ENCODE assay signal across 31 cellular contexts in the genomic region with DNA sequence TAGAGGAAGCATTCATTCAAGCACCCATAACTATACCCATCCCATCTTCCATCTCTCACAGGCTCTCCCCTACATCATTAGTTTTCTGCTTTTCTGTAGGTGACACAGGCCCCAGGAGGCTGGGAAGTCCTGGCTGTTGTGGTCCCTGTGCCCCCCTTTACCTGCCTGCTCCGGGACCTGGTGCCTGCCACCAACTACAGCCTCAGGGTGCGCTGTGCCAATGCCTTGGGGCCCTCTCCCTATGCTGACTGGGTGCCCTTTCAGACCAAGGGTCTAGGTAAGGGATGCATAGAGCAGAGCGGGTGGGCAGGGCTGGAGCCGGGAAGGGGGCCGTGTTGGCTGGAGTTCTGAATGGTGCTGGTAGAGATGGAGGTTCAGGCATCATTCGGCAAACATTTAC. TPM values are rescaled to one million over a fixed set of nuclear protein-coding genes. Genes with fewer than 3 reads are reported as not detected.
DNase-seq lines count a peak whose midpoint lies in the region; ATAC-seq and TF ChIP-seq lines count a peak whose summit lies in the region.
"Had no signal": no experiment of that assay in that cellular context is flagged by ENCODE, and none has a peak within 500 bp of the region (broad histone marks: within the 10 kb centered on the region; RNA-seq: fewer than 3 reads in every experiment).

No MANE protein-coding gene starts in this region.

- H3K4me1 ChIP-seq in Caco-2 (peaks cover 64% of the 10 kb centered on the region), iPS-18a (ENCODE audit: control insufficient read depth, low read depth, low read length) (peaks cover 60% of the 10 kb centered on the region), ovary (ENCODE audit: insufficient read depth) (peaks cover 33% of the 10 kb centered on the region)
- H3K4me1 ChIP-seq: parathyroid adenoma had no signal

- H3K36me3 ChIP-seq in Caco-2 (ENCODE audit: control insufficient read depth, insufficient read depth, low read length) (peaks cover 8% of the 10 kb centered on the region), iPS-18a (ENCODE audit: control insufficient read depth, low read depth, low read length) (peaks cover 25% of the 10 kb centered on the region), ovary (no peaks in the 10 kb centered on the region)
- H3K36me3 ChIP-seq: left lung, uterus had no signal

- H3K4me3 ChIP-seq in Caco-2 (ENCODE audit: low read depth, low read length) = no peak overlapping the region
- H3K4me3 ChIP-seq in iPS-18a (ENCODE audit: low read length) = peak overlapping the region; percentile 44
- H3K4me3 ChIP-seq in ovary = no peak overlapping the region
- H3K4me3 ChIP-seq: A549, K562, left lung, SJSA1, uterus had no signal

- intact Hi-C loops in Caco-2 (cut with micrococcal nuclease; ENCODE audit: unreplicated experiment) = loop anchor here (5.0 kb wide), 1 partner anchor 95 kb away; a partner anchor contains a TSS
- intact Hi-C loops in ovary (cut with DNase I) = no loop called here

- no TSS peak for BruUV-seq in Caco-2 (replicated peaks; lab: Mats Ljungman, UMichigan)

- POLR2A ChIA-PET in Caco-2 (lab: Charles Lee) = interaction anchor here (1.5 to 1.7 kb wide), 3 partner anchors 18 to 54 kb away, joined by 8 to 17 read pairs (median 11); a partner anchor contains a TSS
- POLR2A ChIA-PET in WTC11 (lab: Charles Lee) = interaction anchor here (1.6 to 2.2 kb wide), 3 partner anchors 9 to 138 kb away, joined by 3 to 20 read pairs (median 13); a partner anchor contains a TSS

- no peaks in the 10 kb centered on the region for H3K27me3 ChIP-seq in Caco-2 (replicated peaks; ENCODE audit: control insufficient read depth, insufficient read depth, low read length)
- H3K27me3 ChIP-seq in iPS-18a (ENCODE audit: control insufficient read depth, insufficient read depth, low read length) = no peaks in the 10 kb centered on the region
- no peaks in the 10 kb centered on the region for H3K27me3 ChIP-seq in ovary
- H3K27me3 ChIP-seq: left lung, SJSA1, uterus had no signal

- H3K9me3 Mint-ChIP-seq in Caco-2 (ENCODE audit: unreplicated experiment) (no peaks in the 10 kb centered on the region), WTC11 (no peaks in the 10 kb centered on the region)
- H3K9me3 Mint-ChIP-seq: activated naive CD4-positive, alpha-beta T cell treated with anti-CD3 and anti-CD28 coated beads, Interleukin-2, amount 10 ng/mL, durations not matched to agents 7 days and 5 days; immature natural killer cell; naive B cell had no signal

- H3K4me3 Mint-ChIP-seq in Caco-2 (ENCODE audit: unreplicated experiment) (peak overlapping the region; percentile 67), WTC11 (0 out of 2 replicates have a peak overlapping the region, but pooled peaks have one; percentile 38)
- H3K4me3 Mint-ChIP-seq: activated naive CD4-positive, alpha-beta T cell treated with anti-CD3 and anti-CD28 coated beads, Interleukin-2, amount 10 ng/mL, durations not matched to agents 7 days and 5 days; CD4-positive, alpha-beta memory T cell; immature natural killer cell; naive B cell had no signal

- H3K27me3 Mint-ChIP-seq in Caco-2 (ENCODE audit: insufficient read depth, unreplicated experiment) (no peaks in the 10 kb centered on the region), WTC11 (ENCODE audit: low read depth) (no peaks in the 10 kb centered on the region)
- H3K27me3 Mint-ChIP-seq: CD4-positive, alpha-beta memory T cell had no signal

- no peaks in the 10 kb centered on the region for H3K9me3 ChIP-seq in Caco-2
- no peaks in the 10 kb centered on the region for H3K9me3 ChIP-seq in iPS-18a (ENCODE audit: control insufficient read depth, low read depth, low read length)
- no peaks in the 10 kb centered on the region for H3K9me3 ChIP-seq in ovary
- H3K9me3 ChIP-seq: A549, left lung, SJSA1, uterus had no signal

- H3K27ac Mint-ChIP-seq in Caco-2 (ENCODE audit: unreplicated experiment) (peak overlapping the region; percentile 89), WTC11 (peak overlapping the region; percentile 95)
- H3K27ac Mint-ChIP-seq: activated naive CD4-positive, alpha-beta T cell treated with anti-CD3 and anti-CD28 coated beads, Interleukin-2, amount 10 ng/mL, durations not matched to agents 7 days and 5 days; CD4-positive, alpha-beta memory T cell; immature natural killer cell had no signal

- WGBS in ovary, 3 donors = 89 to 96% (median 93%) methylated on average over 6 of the region's 6 CpGs

- H3K27ac ChIP-seq in iPS-18a (ENCODE audit: low read length) (peak overlapping the region; percentile 95), ovary (peak overlapping the region; percentile 39 to 69)
- H3K27ac ChIP-seq: A549, left lung, parathyroid adenoma, SJSA1, uterus had no signal

- ATAC-seq in WTC11 = no peak
- no peak for ATAC-seq in GM19023 (IDR thresholded peaks at IDR 0.05; ENCODE audit: unreplicated experiment)
- ATAC-seq: K562, right cardiac atrium had no signal

- peak overlapping the region; percentile 86 for H3K9ac ChIP-seq in iPS-18a (ENCODE audit: low read length)
- H3K9ac ChIP-seq: parathyroid adenoma had no signal

- CTCF ChIA-PET in Caco-2 (lab: Charles Lee) = interaction anchor here (0.5 to 2.3 kb wide), 3 partner anchors 18 to 111 kb away, joined by 3 to 10 read pairs (median 6); a partner anchor contains a TSS
- CTCF ChIA-PET in WTC11 (lab: Charles Lee) = interaction anchor here (1.0 to 1.9 kb wide), 5 partner anchors 9 to 206 kb away, joined by 3 to 27 read pairs (median 8); no protein-coding TSS in a partner anchor

- TF ChIP-seq CTCF in Caco-2 (IDR thresholded peaks at IDR 0.05; ENCODE audit: insufficient read depth in 1 of 2, low read depth in 1 of 2, low read length in 1 of 2, severe bottlenecking in 1 of 2, unreplicated experiment in 1 of 2) (no peak), WTC11 (IDR thresholded peaks at IDR 0.05) (no peak), ovary (IDR thresholded peaks at IDR 0.05) (no peak)

- no peak for TF ChIP-seq EP300 in ovary (IDR thresholded peaks at IDR 0.05)

- no peak for DNase-seq in Caco-2
- DNase-seq in WTC11 (ENCODE audit: low spot score) = no peak
- no peak for DNase-seq in ovary
- DNase-seq in H4 (ENCODE audit: low spot score) = no peak
- no peak for DNase-seq in dedifferentiated amniotic fluid mesenchymal stem cell (ENCODE audit: extremely low spot score)
- DNase-seq in kidney tubule cell (ENCODE audit: low spot score) = no peak
- DNase-seq: activated CD4-positive, alpha-beta T cell treated with anti-CD3 and anti-CD28 coated beads, Interleukin-2, amount 50 U/mL, for 48 hours; activated CD4-positive, CD25-positive, alpha-beta regulatory T cell; activated naive CD4-positive, alpha-beta T cell treated with anti-CD3 and anti-CD28 coated beads, Interleukin-2, amount 10 ng/mL, durations not matched to agents 7 days and 5 days; AML-193; amniotic stem cell; CD4-positive, alpha-beta memory T cell; cortex of kidney; EL; immature natural killer cell; left lung; naive B cell; NCI-H2081; NCI-H226; NCI-H774; stimulated activated CD4-positive, alpha-beta T cell treated with anti-CD3 and anti-CD28 coated beads, Interleukin-4, amount 100 ng/mL, for 1 hour; uterus had no signal

- H3K36me3 Mint-ChIP-seq in Caco-2 (ENCODE audit: insufficient read depth, unreplicated experiment) (peaks cover 46% of the 10 kb centered on the region), WTC11 (peaks cover 34% of the 10 kb centered on the region)
- H3K36me3 Mint-ChIP-seq: activated naive CD4-positive, alpha-beta T cell treated with anti-CD3 and anti-CD28 coated beads, Interleukin-2, amount 10 ng/mL, durations not matched to agents 7 days and 5 days; CD4-positive, alpha-beta memory T cell; immature natural killer cell; naive B cell had no signal

- H3K4me1 Mint-ChIP-seq in Caco-2 (ENCODE audit: low read depth, unreplicated experiment) = peaks cover 47% of the 10 kb centered on the region
- H3K4me1 Mint-ChIP-seq in WTC11 = peaks cover 74% of the 10 kb centered on the region
- H3K4me1 Mint-ChIP-seq: activated naive CD4-positive, alpha-beta T cell treated with anti-CD3 and anti-CD28 coated beads, Interleukin-2, amount 10 ng/mL, durations not matched to agents 7 days and 5 days; CD4-positive, alpha-beta memory T cell; immature natural killer cell had no signal

- no peak for TF ChIP-seq POLR2A in ovary (IDR thresholded peaks at IDR 0.05)

TF ChIP-seq in WTC11, 78 proteins besides CTCF, POLR2A, EP300 and RAD21 (continues in another document):
- TF ChIP-seq, protein P1, sequence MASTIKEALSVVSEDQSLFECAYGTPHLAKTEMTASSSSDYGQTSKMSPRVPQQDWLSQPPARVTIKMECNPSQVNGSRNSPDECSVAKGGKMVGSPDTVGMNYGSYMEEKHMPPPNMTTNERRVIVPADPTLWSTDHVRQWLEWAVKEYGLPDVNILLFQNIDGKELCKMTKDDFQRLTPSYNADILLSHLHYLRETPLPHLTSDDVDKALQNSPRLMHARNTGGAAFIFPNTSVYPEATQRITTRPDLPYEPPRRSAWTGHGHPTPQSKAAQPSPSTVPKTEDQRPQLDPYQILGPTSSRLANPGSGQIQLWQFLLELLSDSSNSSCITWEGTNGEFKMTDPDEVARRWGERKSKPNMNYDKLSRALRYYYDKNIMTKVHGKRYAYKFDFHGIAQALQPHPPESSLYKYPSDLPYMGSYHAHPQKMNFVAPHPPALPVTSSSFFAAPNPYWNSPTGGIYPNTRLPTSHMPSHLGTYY (CRISPR knock-in tag; IDR thresholded peaks at IDR 0.05) = no peak
- TF ChIP-seq NR2C2 (CRISPR knock-in tag; IDR thresholded peaks at IDR 0.05) (no peak), TEAD1 (CRISPR knock-in tag; IDR thresholded peaks at IDR 0.05) (no peak), MXD4 (CRISPR knock-in tag; IDR thresholded peaks at IDR 0.05; ENCODE audit: borderline replicate concordance) (no peak)
- TF ChIP-seq, protein P2, sequence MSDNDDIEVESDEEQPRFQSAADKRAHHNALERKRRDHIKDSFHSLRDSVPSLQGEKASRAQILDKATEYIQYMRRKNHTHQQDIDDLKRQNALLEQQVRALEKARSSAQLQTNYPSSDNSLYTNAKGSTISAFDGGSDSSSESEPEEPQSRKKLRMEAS (CRISPR knock-in tag; IDR thresholded peaks at IDR 0.05) = no peak

RNA-seq across cellular contexts. Expression of a gene that starts 8.2 kb away (rescaled TPM):
- total RNA-seq in Caco-2 (2022) (118 and 120 TPM in 2 replicates), WTC11 (2021) (87.9 to 98.0 TPM (median 89.6 TPM) in 3 replicates), ovary (100 to 1,000 TPM in 5 of 7 donors, 10 to 100 TPM in 2; 43.1 to 265 (median 135) TPM)
- 10 to 100 TPM; 37.7 to 78.7 TPM for polyA plus RNA-seq in ovary
- 8.4 and 18.8 TPM in 2 replicates for total RNA-seq in H4 (2014; rRNA removed; shearing (Covaris generic))

RNA-seq across cellular contexts. Expression of a gene that starts 23.2 kb away (rescaled TPM):
- 55.3 and 67.1 TPM in 2 replicates for total RNA-seq in Caco-2 (2022)
- total RNA-seq in WTC11 (2021) = 102 to 123 TPM (median 103 TPM) in 3 replicates
- 10 to 100 TPM; 19.1 to 33.2 (median 22.5) TPM for total RNA-seq in ovary
- 10 to 100 TPM in 1 of 2 donors, 1 to 10 TPM in 1; 8.6 to 12.0 TPM for polyA plus RNA-seq in ovary
- 14.4 TPM in 2 replicates for total RNA-seq in H4 (2014; rRNA removed; shearing (Covaris generic))

RNA-seq across cellular contexts. Expression of a gene that starts 53.6 kb away (rescaled TPM):
- total RNA-seq in Caco-2 (2022) (8.5 and 10.9 TPM in 2 replicates), WTC11 (2021) (0.27 to 0.66 TPM (median 0.53 TPM) in 3 replicates), ovary (under 1 TPM in 4 of 7 donors, not detected in 3; 0.17 to 0.46 (median 0.30) TPM)
- polyA plus RNA-seq in ovary = under 1 TPM in 1 of 2 donors, not detected in 1; 0.23 TPM
- 0.21 and 0.37 TPM in 2 replicates for total RNA-seq in H4 (2014; rRNA removed; shearing (Covaris generic))
- total RNA-seq: frontal cortex, M059J had no signal
